8 cellular contexts compared by ENCODE assay signal in the genomic region with DNA sequence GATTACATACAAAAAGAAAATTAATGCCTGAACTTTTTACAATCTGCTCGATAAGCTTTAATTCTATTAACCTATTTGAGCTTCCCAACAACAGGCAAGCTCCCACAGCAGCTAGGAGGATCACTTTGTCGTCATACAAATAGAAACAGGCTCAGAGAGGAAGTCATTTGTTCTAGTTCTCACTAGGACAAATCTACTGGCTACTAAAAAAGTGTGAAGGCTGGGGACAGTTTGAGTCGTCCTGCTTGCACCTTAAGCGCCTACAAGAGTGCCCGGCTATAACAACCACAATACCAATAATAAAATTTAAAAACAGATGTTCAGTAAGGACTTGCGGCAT. TPM values are rescaled to one million over a fixed set of nuclear protein-coding genes. Genes with fewer than 3 reads are reported as not detected.
A peak's percentile ranks its signal among the peaks of the same experiment; 100 is the strongest.
DNase-seq lines count a peak whose midpoint lies in the region; ATAC-seq and TF ChIP-seq lines count a peak whose summit lies in the region.

No MANE protein-coding gene starts in this region.

- H3K4me1 Mint-ChIP-seq in activated naive CD8-positive, alpha-beta T cell treated with anti-CD3 and anti-CD28 coated beads for 36 hours, result peaks cover 30% of the 10 kb centered on the region

- H3K36me3 Mint-ChIP-seq in activated naive CD8-positive, alpha-beta T cell treated with anti-CD3 and anti-CD28 coated beads for 36 hours, result peaks cover 33% of the 10 kb centered on the region

- TF ChIP-seq POLR2A in stomach (IDR thresholded peaks at IDR 0.05), result no peak

- WGBS in stomach, 5 donors, result 0 to 2% (median 1%) methylated on average over 6 of the region's 6 CpGs

- H3K27me3 Mint-ChIP-seq in activated naive CD8-positive, alpha-beta T cell treated with anti-CD3 and anti-CD28 coated beads for 36 hours, result no peaks in the 10 kb centered on the region

- no peaks in the 10 kb centered on the region for H3K9me3 ChIP-seq in iPS-20b (ENCODE audit: insufficient read depth, low read depth, low read length)
- no peaks in the 10 kb centered on the region for H3K9me3 ChIP-seq in stomach

- TF ChIP-seq CTCF in stomach (IDR thresholded peaks at IDR 0.05), result no peak

- no peaks in the 10 kb centered on the region for H3K27me3 ChIP-seq in iPS-20b (ENCODE audit: insufficient read depth, low read length)
- H3K27me3 ChIP-seq in stomach, result peaks cover 0 to 10% (median 0%) of the 10 kb centered on the region in 3 donors

- peak overlapping the region; percentile 92 for H3K27ac Mint-ChIP-seq in activated naive CD8-positive, alpha-beta T cell treated with anti-CD3 and anti-CD28 coated beads for 36 hours

- peaks cover 4% of the 10 kb centered on the region; the same call in 1 of the 2 replicates for H3K4me1 ChIP-seq in iPS-20b (ENCODE audit: insufficient read depth, low read length)
- H3K4me1 ChIP-seq in stomach, result peaks cover 26 to 47% (median 46%) of the 10 kb centered on the region in 4 donors

- peak; percentile 6 for ATAC-seq in HG03558 (IDR thresholded peaks at IDR 0.05; ENCODE audit: extremely low read depth, unreplicated experiment)
- no peak for ATAC-seq in GM21576 (IDR thresholded peaks at IDR 0.05; ENCODE audit: unreplicated experiment)

- no peak for TF ChIP-seq EP300 in stomach (IDR thresholded peaks at IDR 0.05)

- peak overlapping the region; percentile 53 for H3K27ac ChIP-seq in iPS-20b (ENCODE audit: low read length)
- H3K27ac ChIP-seq in stomach, result peak overlapping the region; percentile 89 to 95 (median 93)

- peak overlapping the region; percentile 94; the same call in 1 of the 2 replicates for H3K9ac ChIP-seq in iPS-20b (ENCODE audit: low read depth, low read length)

- DNase-seq in NCI-H2196 treated with DMSO at 0.1 percent for 48 hours (lab: John Stamatoyannopoulos, UW; ENCODE audit: unreplicated experiment) (peak; percentile 51), NCI-H2196 (lab: John Stamatoyannopoulos, UW; ENCODE audit: unreplicated experiment) (no peak), stomach (no peak), putamen (ENCODE audit: low spot score) (no peak)
- DNase-seq in activated naive CD8-positive, alpha-beta T cell treated with anti-CD3 and anti-CD28 coated beads for 36 hours, result no peak

- no peaks in the 10 kb centered on the region for H3K9me3 Mint-ChIP-seq in activated naive CD8-positive, alpha-beta T cell treated with anti-CD3 and anti-CD28 coated beads for 36 hours

- intact Hi-C loops in stomach (cut with DNase I; ENCODE audit: low total_unique reads), result no loop called here

- peak overlapping the region; percentile 88 for H3K4me3 ChIP-seq in iPS-20b (ENCODE audit: low read length)
- peak overlapping the region; percentile 73 to 87 (median 81) for H3K4me3 ChIP-seq in stomach

- peaks cover 17% of the 10 kb centered on the region; the same call in 1 of the 2 replicates for H3K36me3 ChIP-seq in iPS-20b (ENCODE audit: insufficient read depth, low read depth, low read length)
- H3K36me3 ChIP-seq in stomach, result peaks cover 0 to 5% (median under 1%) of the 10 kb centered on the region in 4 donors

- peak overlapping the region; percentile 89 for H3K4me3 Mint-ChIP-seq in activated naive CD8-positive, alpha-beta T cell treated with anti-CD3 and anti-CD28 coated beads for 36 hours

RNA-seq across cellular contexts. Expression of a gene that starts 0.6 kb away (rescaled TPM):
- total RNA-seq in activated naive CD8-positive, alpha-beta T cell treated with anti-CD3 and anti-CD28 coated beads for 36 hours, result 10 to 100 TPM; 53.6 to 55.7 TPM
- total RNA-seq in stomach, result 10 to 100 TPM in 4 of 5 donors, 1 to 10 TPM in 1; 2.2 to 45.5 (median 30.3) TPM
- 10 to 100 TPM; 21.7 to 33.7 (median 25.8) TPM for polyA plus RNA-seq in stomach

RNA-seq across cellular contexts. Expression of a gene that starts 12.9 kb away (rescaled TPM):
- total RNA-seq in activated naive CD8-positive, alpha-beta T cell treated with anti-CD3 and anti-CD28 coated beads for 36 hours, result not detected
- total RNA-seq in stomach, result not detected
- polyA plus RNA-seq in stomach, result not detected

RNA-seq across cellular contexts. Expression of a gene that starts 31.8 kb away (rescaled TPM):
- total RNA-seq in activated naive CD8-positive, alpha-beta T cell treated with anti-CD3 and anti-CD28 coated beads for 36 hours, result under 1 TPM; 0.20 to 0.35 TPM
- 10 to 100 TPM in 1 of 5 donors, 1 to 10 TPM in 1, under 1 TPM in 1, not detected in 2; 0.45 to 21.3 (median 1.8) TPM for total RNA-seq in stomach
- 100 to 1,000 TPM in 1 of 3 donors, 10 to 100 TPM in 2; 14.4 to 121 (median 73.2) TPM for polyA plus RNA-seq in stomach

RNA-seq across cellular contexts. Expression of a gene that starts 49.3 kb away (rescaled TPM):
- total RNA-seq in activated naive CD8-positive, alpha-beta T cell treated with anti-CD3 and anti-CD28 coated beads for 36 hours, result 100 to 1,000 TPM; 193 to 200 TPM
- 100 to 1,000 TPM in 1 of 5 donors, 10 to 100 TPM in 3, 1 to 10 TPM in 1; 7.2 to 105 (median 21.4) TPM for total RNA-seq in stomach
- 10 to 100 TPM; 28.2 to 47.8 (median 47.6) TPM for polyA plus RNA-seq in stomach

RNA-seq across cellular contexts. Expression of a gene that starts 50.3 kb away (rescaled TPM):
- 10 to 100 TPM; 15.2 to 16.7 TPM for total RNA-seq in activated naive CD8-positive, alpha-beta T cell treated with anti-CD3 and anti-CD28 coated beads for 36 hours
- 100 to 1,000 TPM in 1 of 5 donors, 10 to 100 TPM in 2, 1 to 10 TPM in 2; 5.5 to 118 (median 23.9) TPM for total RNA-seq in stomach
- polyA plus RNA-seq in stomach, result 10 to 100 TPM; 13.0 to 16.4 (median 15.1) TPM
